ENCODE assay signal across 9 cellular contexts in genomic region chr5:151740958-151741373, GRCh38. TPM values are rescaled to one million over a fixed set of nuclear protein-coding genes. Genes with fewer than 3 reads are reported as not detected.
DNase-seq lines count a peak whose midpoint lies in the region; ATAC-seq and TF ChIP-seq lines count a peak whose summit lies in the region.
"Had no signal": no experiment of that assay in that cellular context is flagged by ENCODE, and none has a peak within 500 bp of the region (broad histone marks: within the 10 kb centered on the region; RNA-seq: fewer than 3 reads in every experiment).

No MANE protein-coding gene starts in this region.

- H3K9me3 Mint-ChIP-seq in CD14-positive monocyte = no peaks in the 10 kb centered on the region
- no peaks in the 10 kb centered on the region for H3K9me3 Mint-ChIP-seq in activated T-cell treated with anti-CD3 and anti-CD28 coated beads, Interleukin-2, amount 50 U/mL, for 4 hours

- H3K27me3 Mint-ChIP-seq in CD14-positive monocyte (ENCODE audit: low read depth in 3 of 3) = peaks cover 0 to 3% (median 0%) of the 10 kb centered on the region in 3 donors
- no peaks in the 10 kb centered on the region for H3K27me3 Mint-ChIP-seq in activated T-cell treated with anti-CD3 and anti-CD28 coated beads, Interleukin-2, amount 50 U/mL, for 4 hours (ENCODE audit: low read depth)

- H3K9me3 ChIP-seq in lower lobe of right lung = no peaks in the 10 kb centered on the region

- no peaks in the 10 kb centered on the region for H3K27me3 ChIP-seq in lower lobe of right lung (ENCODE audit: low read depth)

- intact Hi-C loops in CD14-positive monocyte (cut with micrococcal nuclease) (loop anchor here (2.0 to 5.0 kb wide), 2 partner anchors 82 to 84 kb away; no protein-coding TSS in a partner anchor), lower lobe of right lung (cut with DNase I) (loop anchor here (5.0 kb wide), 1 partner anchor 84 kb away; no protein-coding TSS in a partner anchor)

- peak overlapping the region in 3 of 7 donors; percentile 13 to 76 (median 30) for H3K27ac Mint-ChIP-seq in CD14-positive monocyte

- H3K4me1 Mint-ChIP-seq in CD14-positive monocyte = peaks cover 24% of the 10 kb centered on the region
- peaks cover 19% of the 10 kb centered on the region for H3K4me1 Mint-ChIP-seq in activated T-cell treated with anti-CD3 and anti-CD28 coated beads, Interleukin-2, amount 50 U/mL, for 4 hours (ENCODE audit: low read depth)

- peaks cover 45% of the 10 kb centered on the region for H3K36me3 ChIP-seq in lower lobe of right lung

- H3K4me1 ChIP-seq in lower lobe of right lung = peaks cover 29% of the 10 kb centered on the region

- peaks cover 51 to 81% of the 10 kb centered on the region in 2 donors for H3K36me3 Mint-ChIP-seq in CD14-positive monocyte
- peaks cover 29% of the 10 kb centered on the region for H3K36me3 Mint-ChIP-seq in activated T-cell treated with anti-CD3 and anti-CD28 coated beads, Interleukin-2, amount 50 U/mL, for 4 hours (ENCODE audit: insufficient read depth)

- ATAC-seq in lower lobe of right lung (no peak), HG02623 (IDR thresholded peaks at IDR 0.05; ENCODE audit: unreplicated experiment) (no peak)
- ATAC-seq in activated T-cell treated with anti-CD3 and anti-CD28 coated beads, Interleukin-2, amount 50 U/mL, for 4 hours = no peak

- peak; percentile 70 for TF ChIP-seq CTCF in CD14-positive monocyte (IDR thresholded peaks at IDR 0.05)
- TF ChIP-seq CTCF in VCaP (conservative IDR thresholded peaks at IDR 0.05) = peak; percentile 39
- no peak for TF ChIP-seq CTCF in lower lobe of right lung (IDR thresholded peaks at IDR 0.05)

- H3K4me3 ChIP-seq in lower lobe of right lung = no peak overlapping the region

- DNase-seq in CD14-positive monocyte (ENCODE audit: low spot score) (no peak), HCEC 1CT (peak; percentile 86), lower lobe of right lung (no peak), Kasumi-1 (lab: John Stamatoyannopoulos, UW) (no peak)
- DNase-seq in activated T-cell treated with anti-CD3 and anti-CD28 coated beads, Interleukin-2, amount 50 U/mL, for 4 hours = no peak
- no peak for DNase-seq in central memory CD4-positive, alpha-beta T cell

- no peak overlapping the region for H3K27ac ChIP-seq in VCaP
- peak overlapping the region; percentile 67 for H3K27ac ChIP-seq in lower lobe of right lung
- H3K27ac ChIP-seq: parathyroid adenoma had no signal

- H3K4me3 Mint-ChIP-seq in CD14-positive monocyte = no peak overlapping the region
- H3K4me3 Mint-ChIP-seq in activated T-cell treated with anti-CD3 and anti-CD28 coated beads, Interleukin-2, amount 50 U/mL, for 4 hours = no peak overlapping the region

RNA-seq across cellular contexts. Expression of gene ATOX1, which starts 17.5 kb away (rescaled TPM):
- polyA plus RNA-seq in CD14-positive monocyte = 100 to 1,000 TPM; 148 to 149 TPM
- total RNA-seq in lower lobe of right lung = 68.2 TPM
- total RNA-seq in activated T-cell treated with anti-CD3 and anti-CD28 coated beads, Interleukin-2, amount 50 U/mL, for 4 hours = 10 to 100 TPM; 89.0 to 94.3 (median 91.7) TPM

RNA-seq across cellular contexts. Expression of gene G3BP1, which starts 30.8 kb away (rescaled TPM):
- 10 to 100 TPM; 58.8 to 60.6 TPM for polyA plus RNA-seq in CD14-positive monocyte
- 148 TPM for total RNA-seq in lower lobe of right lung
- total RNA-seq in activated T-cell treated with anti-CD3 and anti-CD28 coated beads, Interleukin-2, amount 50 U/mL, for 4 hours = 100 to 1,000 TPM; 532 to 555 (median 540) TPM

RNA-seq across cellular contexts. Expression of gene SPARC, which starts 54.3 kb away (rescaled TPM):
- 10 to 100 TPM; 10.7 to 19.7 TPM for polyA plus RNA-seq in CD14-positive monocyte
- 904 TPM for total RNA-seq in lower lobe of right lung
- 1 to 10 TPM; 2.0 to 2.6 (median 2.3) TPM for total RNA-seq in activated T-cell treated with anti-CD3 and anti-CD28 coated beads, Interleukin-2, amount 50 U/mL, for 4 hours

Comparison
In these comparisons a context has a peak if more than half of its experiments do, and no peak if none do; other contexts are left out.
1. RNA of gene SPARC, which starts 54.3 kb away (total RNA-seq): 904 TPM in lower lobe of right lung (single experiment); 2.0 to 2.6 TPM in activated T-cell treated with anti-CD3 and anti-CD28 coated beads, Interleukin-2, amount 50 U/mL, for 4 hours; every median in the first group is over 100 times any median in the second.